1 cellular context compared by ENCODE assay signal in genomic region chr7:102837802-102838201, GRCh38.
TF ChIP-seq lines count a peak whose summit lies in the region.

No MANE protein-coding gene starts in this region.

TF ChIP-seq in IMR-90, 13 proteins besides CTCF, POLR2A, EP300 and RAD21 (continued from another document):
- TF ChIP-seq, protein P1, sequence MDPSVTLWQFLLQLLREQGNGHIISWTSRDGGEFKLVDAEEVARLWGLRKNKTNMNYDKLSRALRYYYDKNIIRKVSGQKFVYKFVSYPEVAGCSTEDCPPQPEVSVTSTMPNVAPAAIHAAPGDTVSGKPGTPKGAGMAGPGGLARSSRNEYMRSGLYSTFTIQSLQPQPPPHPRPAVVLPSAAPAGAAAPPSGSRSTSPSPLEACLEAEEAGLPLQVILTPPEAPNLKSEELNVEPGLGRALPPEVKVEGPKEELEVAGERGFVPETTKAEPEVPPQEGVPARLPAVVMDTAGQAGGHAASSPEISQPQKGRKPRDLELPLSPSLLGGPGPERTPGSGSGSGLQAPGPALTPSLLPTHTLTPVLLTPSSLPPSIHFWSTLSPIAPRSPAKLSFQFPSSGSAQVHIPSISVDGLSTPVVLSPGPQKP (IDR thresholded peaks at IDR 0.05; ENCODE audit: borderline replicate concordance, low read depth, low read length) = no peak
- TF ChIP-seq NFE2L2 (IDR thresholded peaks at IDR 0.05; ENCODE audit: low read depth, low read length) = no peak
- TF ChIP-seq, protein P2, sequence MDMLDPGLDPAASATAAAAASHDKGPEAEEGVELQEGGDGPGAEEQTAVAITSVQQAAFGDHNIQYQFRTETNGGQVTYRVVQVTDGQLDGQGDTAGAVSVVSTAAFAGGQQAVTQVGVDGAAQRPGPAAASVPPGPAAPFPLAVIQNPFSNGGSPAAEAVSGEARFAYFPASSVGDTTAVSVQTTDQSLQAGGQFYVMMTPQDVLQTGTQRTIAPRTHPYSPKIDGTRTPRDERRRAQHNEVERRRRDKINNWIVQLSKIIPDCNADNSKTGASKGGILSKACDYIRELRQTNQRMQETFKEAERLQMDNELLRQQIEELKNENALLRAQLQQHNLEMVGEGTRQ (IDR thresholded peaks at IDR 0.05; ENCODE audit: low read depth, low read length) = no peak
- no peak for TF ChIP-seq RCOR1 (IDR thresholded peaks at IDR 0.05; ENCODE audit: insufficient replicate concordance, low read length)
- TF ChIP-seq MAZ (IDR thresholded peaks at IDR 0.05; ENCODE audit: borderline replicate concordance, low read depth, low read length) = no peak
